ENCODE assay signal across 18 cellular contexts in the genomic region with DNA sequence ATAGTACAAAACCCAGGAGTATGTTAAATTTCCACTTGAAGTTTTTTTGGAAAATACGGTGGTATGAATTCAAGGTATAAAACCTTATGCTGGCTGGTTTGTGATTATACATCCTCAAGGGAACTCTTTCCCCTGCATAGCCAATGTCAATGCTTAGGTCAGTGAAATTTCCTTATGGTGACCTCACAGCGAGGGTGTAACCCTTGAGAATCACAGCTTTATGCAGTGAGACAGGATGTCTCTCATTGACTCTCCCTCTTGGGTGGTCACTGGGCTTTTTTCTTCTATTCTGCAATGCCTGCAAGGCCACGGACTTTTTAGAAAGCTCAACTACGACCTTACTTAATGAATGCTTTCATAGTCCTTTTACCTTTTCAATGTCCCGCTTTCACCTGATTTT.
"Had no signal": no experiment of that assay in that cellular context is flagged by ENCODE, and none has a peak within 500 bp of the region (broad histone marks: within the 10 kb centered on the region; RNA-seq: fewer than 3 reads in every experiment).

No MANE protein-coding gene starts in this region.

- H3K4me3 ChIP-seq: K562 had no signal

- DNase-seq: Kasumi-1, MV-4-11, NCI-H1048, NCI-H1105, NCI-H1417, NCI-H1436 treated with DMSO at 0.1 percent for 48 hours, NCI-H1930, NCI-H2081, NCI-H2107, NCI-H2227 treated with DMSO at 0.1 percent for 48 hours, NCI-H526 treated with DMSO at 0.1 percent for 48 hours, NCI-H774, RPMI8226, SHP77 had no signal

- H3K27ac ChIP-seq: KMS-11 had no signal

- ATAC-seq: HepG2, K562, SK-N-SH treated with all-trans-retinoic acid at 6 μM for 48 hours had no signal
